Comparison of ENCODE assay signal across 19 cellular contexts in the genomic region with DNA sequence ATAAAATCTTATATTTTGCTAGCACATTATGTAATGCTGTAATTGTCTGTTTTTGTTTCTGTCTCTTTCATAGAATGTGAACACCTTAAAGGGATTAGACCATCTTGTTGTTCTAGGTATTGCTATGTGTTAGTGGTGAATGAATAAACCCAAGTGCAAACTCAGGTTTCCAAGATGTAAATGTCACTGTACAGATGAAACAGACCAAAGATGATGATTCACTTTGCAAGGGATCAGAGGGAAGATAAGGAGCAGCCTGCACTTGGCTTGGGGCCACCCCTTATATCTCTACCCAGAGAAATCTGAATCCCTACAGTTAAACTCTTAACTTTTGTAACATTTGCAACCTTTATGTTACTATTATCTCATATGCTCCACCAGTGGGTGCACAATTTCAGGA. TPM values are rescaled to one million over a fixed set of nuclear protein-coding genes. Genes with fewer than 3 reads are reported as not detected.
DNase-seq lines count a peak whose midpoint lies in the region; ATAC-seq, FAIRE-seq and TF ChIP-seq lines count a peak whose summit lies in the region.
"Had no signal": no experiment of that assay in that cellular context is flagged by ENCODE, and none has a peak within 500 bp of the region (broad histone marks: within the 10 kb centered on the region; RNA-seq: fewer than 3 reads in every experiment).

No MANE protein-coding gene starts in this region.

- H3K4me2 ChIP-seq in HepG2 (ENCODE audit: low read depth, low read length): no peak overlapping the region
- H3K4me2 ChIP-seq: BLaER1 treated with 17β-estradiol and CSF1 and Interleukin-3, amounts not matched to agents 10 nM and 100 nM had no signal

- POLR2A ChIA-PET in HepG2 (lab: Yijun Ruan, JAX): no interaction called here
- POLR2A ChIA-PET in CD4-positive, alpha-beta T cell (lab: Charles Lee): no interaction called here

- no peaks in the 10 kb centered on the region for H3K9me3 ChIP-seq in HepG2 (ENCODE audit: low read length)
- no peaks in the 10 kb centered on the region for H3K9me3 ChIP-seq in CD4-positive, alpha-beta T cell (ENCODE audit: control insufficient read depth, low read length)
- H3K9me3 ChIP-seq: BLaER1 treated with 17β-estradiol and CSF1 and Interleukin-3, amounts not matched to agents 10 nM and 100 nM; left lung; ovary; Peyer's patch; sigmoid colon; transverse colon had no signal

- H3K79me2 ChIP-seq in HepG2 (ENCODE audit: insufficient read depth, low read length): no peaks in the 10 kb centered on the region

- TF ChIP-seq POLR2A in HepG2 (IDR thresholded peaks at IDR 0.05; ENCODE audit: insufficient read depth in 1 of 2, low read depth in 2 of 2, low read length in 2 of 2): no peak

- H3K9me3 Mint-ChIP-seq in HFFc6: no peaks in the 10 kb centered on the region
- no peaks in the 10 kb centered on the region for H3K9me3 Mint-ChIP-seq in activated T-helper 17 cell treated with anti-CD3 and anti-CD28 coated beads, Interleukin-2, amount 50 U/mL, for 72 hours
- no peaks in the 10 kb centered on the region for H3K9me3 Mint-ChIP-seq in CD4-positive, alpha-beta T cell
- H3K9me3 Mint-ChIP-seq: activated naive CD4-positive, alpha-beta T cell treated with anti-CD3 and anti-CD28 coated beads, Interleukin-2, amount 50 U/mL, for 24 hours had no signal

- in situ Hi-C loops in HepG2 (cut with HindIII; ENCODE audit: extremely low pct_ligation_motif_present, low pct_unique_long_range_greater_than_20kb): no loop called here

- BruUV-seq in HepG2 (replicated peaks; lab: Mats Ljungman, UMichigan): no TSS peak

- ATAC-seq in activated T-helper 17 cell treated with anti-CD3 and anti-CD28 coated beads, Interleukin-2, amount 50 U/mL, for 72 hours (replicated peaks): peak; percentile 93
- no peak for ATAC-seq in HepG2
- no peak for ATAC-seq in CD4-positive, alpha-beta T cell (ENCODE audit: poor library complexity)
- ATAC-seq in HG03139 (IDR thresholded peaks at IDR 0.05; ENCODE audit: unreplicated experiment): no peak
- ATAC-seq: left lung had no signal

- CTCF ChIA-PET in HepG2 (lab: Yijun Ruan, JAX; ENCODE audit: low intra/inter-chr PET ratio, low total read pairs): no interaction called here
- CTCF ChIA-PET in CD4-positive, alpha-beta T cell (lab: Charles Lee): no interaction called here

- peak; percentile 16 for DNase-seq in EL
- DNase-seq in HFFc6: peak; percentile 7
- DNase-seq in iris pigment epithelial cell (ENCODE audit: low read depth): peak; percentile 66
- no peak for DNase-seq in HepG2 (ENCODE audit: low spot score)
- DNase-seq in CD4-positive, alpha-beta T cell: no peak
- DNase-seq: effector memory CD4-positive, alpha-beta T cell; foreskin melanocyte; left lung; NCI-H1048; NCI-H774; ovary; Peyer's patch; sigmoid colon; stimulated activated CD4-positive, alpha-beta T cell treated with anti-CD3 and anti-CD28 coated beads, Interleukin-4, amount 100 ng/mL, for 1 hour; transverse colon had no signal

- H3K27ac Mint-ChIP-seq in HFFc6: no peak overlapping the region
- no peak overlapping the region for H3K27ac Mint-ChIP-seq in activated T-helper 17 cell treated with anti-CD3 and anti-CD28 coated beads, Interleukin-2, amount 50 U/mL, for 72 hours
- no peak overlapping the region for H3K27ac Mint-ChIP-seq in CD4-positive, alpha-beta T cell
- H3K27ac Mint-ChIP-seq: activated naive CD4-positive, alpha-beta T cell treated with anti-CD3 and anti-CD28 coated beads, Interleukin-2, amount 50 U/mL, for 24 hours had no signal

- H3K27me3 Mint-ChIP-seq in HFFc6 (ENCODE audit: insufficient read depth): peaks cover 13% of the 10 kb centered on the region
- H3K27me3 Mint-ChIP-seq in activated T-helper 17 cell treated with anti-CD3 and anti-CD28 coated beads, Interleukin-2, amount 50 U/mL, for 72 hours: no peaks in the 10 kb centered on the region
- H3K27me3 Mint-ChIP-seq in CD4-positive, alpha-beta T cell: no peaks in the 10 kb centered on the region
- H3K27me3 Mint-ChIP-seq: activated naive CD4-positive, alpha-beta T cell treated with anti-CD3 and anti-CD28 coated beads, Interleukin-2, amount 50 U/mL, for 24 hours had no signal

- 0 out of 2 replicates have a peak, but pooled peaks cover 5% of the 10 kb centered on the region for H3K4me1 Mint-ChIP-seq in HFFc6 (ENCODE audit: low read depth)
- H3K4me1 Mint-ChIP-seq in activated T-helper 17 cell treated with anti-CD3 and anti-CD28 coated beads, Interleukin-2, amount 50 U/mL, for 72 hours: no peaks in the 10 kb centered on the region
- no peaks in the 10 kb centered on the region for H3K4me1 Mint-ChIP-seq in CD4-positive, alpha-beta T cell (ENCODE audit: low read depth)

- H4K20me1 ChIP-seq in HepG2 (ENCODE audit: insufficient read depth, low read length): no peaks in the 10 kb centered on the region
- H4K20me1 ChIP-seq: BLaER1 treated with 17β-estradiol and CSF1 and Interleukin-3, amounts not matched to agents 10 nM and 100 nM had no signal

- no peak for TF ChIP-seq RAD21 in HepG2 (CRISPR knock-in tag; IDR thresholded peaks at IDR 0.05)

- H3K36me3 Mint-ChIP-seq in HFFc6 (ENCODE audit: low read depth): no peaks in the 10 kb centered on the region
- H3K36me3 Mint-ChIP-seq in activated T-helper 17 cell treated with anti-CD3 and anti-CD28 coated beads, Interleukin-2, amount 50 U/mL, for 72 hours (ENCODE audit: low read depth): peaks cover 6% of the 10 kb centered on the region
- peaks cover 13% of the 10 kb centered on the region for H3K36me3 Mint-ChIP-seq in CD4-positive, alpha-beta T cell (ENCODE audit: low read depth)

- no peak overlapping the region for H3K4me3 ChIP-seq in HepG2 (replicated peaks in 1 of 3; ENCODE audit: insufficient read depth in 1 of 3, low read depth in 2 of 3, low read length in 3 of 3)
- H3K4me3 ChIP-seq: BLaER1 treated with 17β-estradiol and CSF1 and Interleukin-3, amounts not matched to agents 10 nM and 100 nM; left lung; ovary; Peyer's patch; sigmoid colon; transverse colon had no signal

- H3K27ac ChIP-seq in HepG2 (ENCODE audit: extremely low read length, insufficient read depth, low read length): no peak overlapping the region
- H3K27ac ChIP-seq in CD4-positive, alpha-beta T cell (ENCODE audit: low read depth, low read length): no peak overlapping the region
- H3K27ac ChIP-seq: BLaER1 treated with 17β-estradiol and CSF1 and Interleukin-3, amounts not matched to agents 10 nM and 100 nM; left lung; ovary; Peyer's patch; sigmoid colon; transverse colon had no signal

- peaks cover 15% of the 10 kb centered on the region for H3K4me1 ChIP-seq in HepG2 (ENCODE audit: insufficient read depth, low read length)
- H3K4me1 ChIP-seq: left lung, Peyer's patch, sigmoid colon had no signal

- TF ChIP-seq EP300 in HepG2 (IDR thresholded peaks at IDR 0.05; ENCODE audit: low read depth in 2 of 2, low read length in 2 of 2) (no peak), HepG2 (CRISPR knock-in tag; IDR thresholded peaks at IDR 0.05; ENCODE audit: borderline replicate concordance) (no peak)

- FAIRE-seq in HepG2 (lab: Jason Lieb, UNC): no peak

- no peak overlapping the region for H3K9ac ChIP-seq in HepG2 (ENCODE audit: insufficient read depth, low read depth, low read length)
- H3K9ac ChIP-seq: BLaER1 treated with 17β-estradiol and CSF1 and Interleukin-3, amounts not matched to agents 10 nM and 100 nM had no signal

- H3K27me3 ChIP-seq in HepG2 (ENCODE audit: control insufficient read depth in 1 of 2, insufficient read depth in 2 of 2, low read length in 2 of 2): no peaks in the 10 kb centered on the region
- H3K27me3 ChIP-seq in CD4-positive, alpha-beta T cell (ENCODE audit: control insufficient read depth, insufficient read depth, low read length): no peaks in the 10 kb centered on the region
- H3K27me3 ChIP-seq: BLaER1 treated with 17β-estradiol and CSF1 and Interleukin-3, amounts not matched to agents 10 nM and 100 nM; left lung; ovary; Peyer's patch; sigmoid colon; transverse colon had no signal

- intact Hi-C loops in HepG2 (cut with micrococcal nuclease; ENCODE audit: unreplicated experiment): no loop called here
- intact Hi-C loops in CD4-positive, alpha-beta T cell (cut with DNase I, micrococcal nuclease): no loop called here

- no peak for TF ChIP-seq CTCF in HFFc6 (IDR thresholded peaks at IDR 0.05)
- no peak for TF ChIP-seq CTCF in HepG2 (CRISPR knock-in tag; IDR thresholded peaks at IDR 0.05)
- no peak for TF ChIP-seq CTCF in CD4-positive, alpha-beta T cell (IDR thresholded peaks at IDR 0.05)

- H3K4me3 Mint-ChIP-seq in HFFc6: no peak overlapping the region
- no peak overlapping the region for H3K4me3 Mint-ChIP-seq in activated T-helper 17 cell treated with anti-CD3 and anti-CD28 coated beads, Interleukin-2, amount 50 U/mL, for 72 hours
- H3K4me3 Mint-ChIP-seq in CD4-positive, alpha-beta T cell: no peak overlapping the region
- H3K4me3 Mint-ChIP-seq: activated naive CD4-positive, alpha-beta T cell treated with anti-CD3 and anti-CD28 coated beads, Interleukin-2, amount 50 U/mL, for 24 hours had no signal

- H3K36me3 ChIP-seq in HepG2 (replicated peaks in 1 of 2; ENCODE audit: control insufficient read depth in 1 of 2, insufficient read depth in 2 of 2, low read length in 2 of 2): peaks cover 11 to 34% of the 10 kb centered on the region in 2 experiments; a peak in 4 of 5 replicates
- H3K36me3 ChIP-seq: BLaER1 treated with 17β-estradiol and CSF1 and Interleukin-3, amounts not matched to agents 10 nM and 100 nM; left lung; ovary; transverse colon had no signal

- no peak overlapping the region for H2AFZ ChIP-seq in HepG2 (ENCODE audit: low read length)

RNA-seq across cellular contexts. Expression of a gene that starts 25.4 kb away (rescaled TPM):
- 100 to 1,000 TPM; 121 to 137 (median 128) TPM for total RNA-seq in HFFc6 (2021; fragmentation: NEBNext Ultra II Directional; extraction: Animal tissue kit (Norgen Biotek cat#: 25700))
- total RNA-seq in activated T-helper 17 cell treated with anti-CD3 and anti-CD28 coated beads, Interleukin-2, amount 50 U/mL, for 72 hours: 100 to 1,000 TPM in 1 of 2 donors, 10 to 100 TPM in 1; 81.7 to 134 TPM
- total RNA-seq in HepG2 (2016; rRNA removed; fragmentation: Illumina TruSeq; extraction: Trizol): 171 and 243 TPM in 2 replicates
- 52.3 and 57.9 TPM in 2 replicates for total RNA-seq in HepG2 (2016; cell fraction: cytosol; rRNA removed; fragmentation: Illumina TruSeq; extraction: Trizol; ENCODE audit: low read depth)
- total RNA-seq in HepG2 (2016; cell fraction: insoluble cytoplasmic fraction; rRNA removed; fragmentation: Illumina TruSeq; extraction: Trizol): 176 and 234 TPM in 2 replicates
- 80.0 and 84.0 TPM in 2 replicates for total RNA-seq in HepG2 (2016; cell fraction: membrane; rRNA removed; fragmentation: Illumina TruSeq; extraction: Trizol)
- total RNA-seq in HepG2 (2016; cell fraction: nucleus; rRNA removed; fragmentation: Illumina TruSeq; extraction: Trizol): 104 and 109 TPM in 2 replicates
- 162 and 172 TPM in 2 replicates for polyA plus RNA-seq in HepG2 (2011; rRNA removed)
- polyA plus RNA-seq in HepG2 (2011; cell fraction: cytosol; rRNA removed): 149 and 186 TPM in 2 replicates
- polyA plus RNA-seq in HepG2 (2011; cell fraction: nucleus; rRNA removed): 221 and 235 TPM in 2 replicates
- polyA plus RNA-seq in HepG2 (2012): 54.1 and 58.6 TPM in 2 replicates
- 54.0 and 55.9 TPM in 2 replicates for polyA plus RNA-seq in HepG2 (2016; cell fraction: cytosol; fragmentation: Illumina TruSeq; extraction: Trizol; ENCODE audit: low read depth)
- polyA plus RNA-seq in HepG2 (2016; cell fraction: insoluble cytoplasmic fraction; fragmentation: Illumina TruSeq; extraction: Trizol; ENCODE audit: low read depth): 208 and 224 TPM in 2 replicates
- polyA plus RNA-seq in HepG2 (2016; cell fraction: membrane; fragmentation: Illumina TruSeq; extraction: Trizol; ENCODE audit: low read depth): 72.8 and 73.2 TPM in 2 replicates
- 178 and 190 TPM in 2 replicates for polyA plus RNA-seq in HepG2 (2016; cell fraction: nucleus; fragmentation: Illumina TruSeq; extraction: Trizol; ENCODE audit: insufficient read depth, low read depth)
- polyA minus RNA-seq in HepG2 (2011; rRNA and poly(A)+ RNA removed; ENCODE audit: low replicate concordance): 175 and 194 TPM in 2 replicates
- 36.4 and 37.4 TPM in 2 replicates for polyA minus RNA-seq in HepG2 (2011; cell fraction: cytosol; rRNA and poly(A)+ RNA removed)
- polyA minus RNA-seq in HepG2 (2011; cell fraction: nucleus; rRNA and poly(A)+ RNA removed): 48.0 and 55.0 TPM in 2 replicates
- 10 to 100 TPM; 41.0 to 42.4 TPM for total RNA-seq in CD4-positive, alpha-beta T cell

RNA-seq across cellular contexts. Expression of a gene that starts 26.3 kb away (rescaled TPM):
- 10 to 100 TPM; 27.8 to 33.3 (median 31.5) TPM for total RNA-seq in HFFc6 (2021; fragmentation: NEBNext Ultra II Directional; extraction: Animal tissue kit (Norgen Biotek cat#: 25700))
- total RNA-seq in activated T-helper 17 cell treated with anti-CD3 and anti-CD28 coated beads, Interleukin-2, amount 50 U/mL, for 72 hours: 10 to 100 TPM; 23.2 to 29.5 TPM
- 16.2 and 18.6 TPM in 2 replicates for total RNA-seq in HepG2 (2016; rRNA removed; fragmentation: Illumina TruSeq; extraction: Trizol)
- 2.3 and 2.5 TPM in 2 replicates for total RNA-seq in HepG2 (2016; cell fraction: cytosol; rRNA removed; fragmentation: Illumina TruSeq; extraction: Trizol; ENCODE audit: low read depth)
- total RNA-seq in HepG2 (2016; cell fraction: insoluble cytoplasmic fraction; rRNA removed; fragmentation: Illumina TruSeq; extraction: Trizol): 13.8 and 18.5 TPM in 2 replicates
- 4.6 and 6.4 TPM in 2 replicates for total RNA-seq in HepG2 (2016; cell fraction: membrane; rRNA removed; fragmentation: Illumina TruSeq; extraction: Trizol)
- total RNA-seq in HepG2 (2016; cell fraction: nucleus; rRNA removed; fragmentation: Illumina TruSeq; extraction: Trizol): 14.0 and 15.5 TPM in 2 replicates
- polyA plus RNA-seq in HepG2 (2011; rRNA removed): 24.5 and 27.1 TPM in 2 replicates
- polyA plus RNA-seq in HepG2 (2011; cell fraction: cytosol; rRNA removed): 19.4 and 21.0 TPM in 2 replicates
- 86.2 and 90.2 TPM in 2 replicates for polyA plus RNA-seq in HepG2 (2011; cell fraction: nucleus; rRNA removed)
- 11.7 and 15.3 TPM in 2 replicates for polyA plus RNA-seq in HepG2 (2012)
- polyA plus RNA-seq in HepG2 (2016; cell fraction: cytosol; fragmentation: Illumina TruSeq; extraction: Trizol; ENCODE audit: low read depth): 1.4 and 1.9 TPM in 2 replicates
- polyA plus RNA-seq in HepG2 (2016; cell fraction: insoluble cytoplasmic fraction; fragmentation: Illumina TruSeq; extraction: Trizol; ENCODE audit: low read depth): 17.1 and 21.5 TPM in 2 replicates
- 4.6 and 6.1 TPM in 2 replicates for polyA plus RNA-seq in HepG2 (2016; cell fraction: membrane; fragmentation: Illumina TruSeq; extraction: Trizol; ENCODE audit: low read depth)
- 38.8 and 41.9 TPM in 2 replicates for polyA plus RNA-seq in HepG2 (2016; cell fraction: nucleus; fragmentation: Illumina TruSeq; extraction: Trizol; ENCODE audit: insufficient read depth, low read depth)
- polyA minus RNA-seq in HepG2 (2011; rRNA and poly(A)+ RNA removed; ENCODE audit: low replicate concordance): 38.1 and 44.2 TPM in 2 replicates
- polyA minus RNA-seq in HepG2 (2011; cell fraction: cytosol; rRNA and poly(A)+ RNA removed): 13.9 and 14.3 TPM in 2 replicates
- 17.5 and 23.1 TPM in 2 replicates for polyA minus RNA-seq in HepG2 (2011; cell fraction: nucleus; rRNA and poly(A)+ RNA removed)
- total RNA-seq in CD4-positive, alpha-beta T cell: 10 to 100 TPM; 31.5 to 33.7 TPM

RNA-seq across cellular contexts. Expression of a gene that starts 51.1 kb away (rescaled TPM):
- total RNA-seq in HFFc6 (2021; fragmentation: NEBNext Ultra II Directional; extraction: Animal tissue kit (Norgen Biotek cat#: 25700)): 10 to 100 TPM; 39.2 to 45.5 (median 44.1) TPM
- 10 to 100 TPM; 20.1 to 44.2 TPM for total RNA-seq in activated T-helper 17 cell treated with anti-CD3 and anti-CD28 coated beads, Interleukin-2, amount 50 U/mL, for 72 hours
- total RNA-seq in HepG2 (2016; rRNA removed; fragmentation: Illumina TruSeq; extraction: Trizol): 41.0 and 62.6 TPM in 2 replicates
- 9.5 and 10.1 TPM in 2 replicates for total RNA-seq in HepG2 (2016; cell fraction: cytosol; rRNA removed; fragmentation: Illumina TruSeq; extraction: Trizol; ENCODE audit: low read depth)
- 39.3 and 67.7 TPM in 2 replicates for total RNA-seq in HepG2 (2016; cell fraction: insoluble cytoplasmic fraction; rRNA removed; fragmentation: Illumina TruSeq; extraction: Trizol)
- 13.5 and 13.7 TPM in 2 replicates for total RNA-seq in HepG2 (2016; cell fraction: membrane; rRNA removed; fragmentation: Illumina TruSeq; extraction: Trizol)
- 24.8 and 30.1 TPM in 2 replicates for total RNA-seq in HepG2 (2016; cell fraction: nucleus; rRNA removed; fragmentation: Illumina TruSeq; extraction: Trizol)
- 17.1 and 20.1 TPM in 2 replicates for polyA plus RNA-seq in HepG2 (2011; rRNA removed)
- 14.3 and 17.4 TPM in 2 replicates for polyA plus RNA-seq in HepG2 (2011; cell fraction: cytosol; rRNA removed)
- 4.6 and 6.5 TPM in 2 replicates for polyA plus RNA-seq in HepG2 (2011; cell fraction: nucleus; rRNA removed)
- 18.6 and 21.6 TPM in 2 replicates for polyA plus RNA-seq in HepG2 (2012)
- 5.6 and 5.8 TPM in 2 replicates for polyA plus RNA-seq in HepG2 (2016; cell fraction: cytosol; fragmentation: Illumina TruSeq; extraction: Trizol; ENCODE audit: low read depth)
- 51.1 and 52.1 TPM in 2 replicates for polyA plus RNA-seq in HepG2 (2016; cell fraction: insoluble cytoplasmic fraction; fragmentation: Illumina TruSeq; extraction: Trizol; ENCODE audit: low read depth)
- polyA plus RNA-seq in HepG2 (2016; cell fraction: membrane; fragmentation: Illumina TruSeq; extraction: Trizol; ENCODE audit: low read depth): 6.7 and 6.9 TPM in 2 replicates
- 14.3 and 17.5 TPM in 2 replicates for polyA plus RNA-seq in HepG2 (2016; cell fraction: nucleus; fragmentation: Illumina TruSeq; extraction: Trizol; ENCODE audit: insufficient read depth, low read depth)
- 12.9 and 18.9 TPM in 2 replicates for polyA minus RNA-seq in HepG2 (2011; rRNA and poly(A)+ RNA removed; ENCODE audit: low replicate concordance)
- polyA minus RNA-seq in HepG2 (2011; cell fraction: cytosol; rRNA and poly(A)+ RNA removed): 8.2 and 12.9 TPM in 2 replicates
- 24.9 and 35.5 TPM in 2 replicates for polyA minus RNA-seq in HepG2 (2011; cell fraction: nucleus; rRNA and poly(A)+ RNA removed)
- total RNA-seq in CD4-positive, alpha-beta T cell: 1 to 10 TPM; 5.8 to 6.3 TPM

Comparison
In these comparisons a context has a peak if more than half of its experiments do, and no peak if none do; other contexts are left out.
1. DNase-seq: peak in EL (single experiment), HFFc6 (single experiment) and iris pigment epithelial cell (single experiment); none in HepG2 (single experiment) and CD4-positive, alpha-beta T cell (0 of 10).